21 cellular contexts compared by ENCODE assay signal in the genomic region with DNA sequence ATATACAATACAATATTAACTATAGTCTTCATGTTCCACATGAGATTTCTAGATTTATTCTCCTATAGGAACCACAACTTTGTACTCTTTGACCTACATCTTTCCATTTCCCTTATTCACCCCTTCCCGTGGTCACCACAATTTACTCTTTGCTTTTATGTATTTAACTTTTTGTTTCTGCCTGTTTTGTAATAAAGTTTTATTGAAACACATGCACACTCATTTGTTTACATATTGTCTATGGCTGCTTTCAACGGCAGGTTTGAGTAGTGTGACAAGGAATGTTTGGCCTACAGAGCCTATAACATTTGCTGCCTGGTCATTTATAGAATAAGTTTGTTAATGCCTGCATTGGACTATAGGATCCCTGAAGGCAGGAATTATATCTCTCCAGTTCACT.
"Had no signal": no experiment of that assay in that cellular context is flagged by ENCODE, and none has a peak within 500 bp of the region (broad histone marks: within the 10 kb centered on the region; RNA-seq: fewer than 3 reads in every experiment).

No MANE protein-coding gene starts in this region.

- H3K4me1 Mint-ChIP-seq: stimulated activated effector memory CD8-positive, alpha-beta T cell treated with anti-CD3 and anti-CD28 coated beads, Interleukin-12 subunit alpha, Interleukin-12 subunit beta, amount 100 ng/mL, for 72 hours; stimulated activated naive CD8-positive, alpha-beta T cell treated with anti-CD3 and anti-CD28 coated beads, Interleukin-15, amount 100 ng/mL, for 72 hours had no signal

- H3K4me1 ChIP-seq: spleen, uterus had no signal

- H3K9me3 Mint-ChIP-seq: memory B cell; natural killer cell treated with Interleukin-12 subunit alpha and Interleukin-12 subunit beta and Interleukin-15 and Interleukin-18, amount 100 ng/mL, for 72 hours; stimulated activated naive CD8-positive, alpha-beta T cell treated with anti-CD3 and anti-CD28 coated beads, Interleukin-15, amount 100 ng/mL, for 72 hours; type B pancreatic cell had no signal

- H3K4me2 ChIP-seq: hepatocyte had no signal

- H3K4me3 ChIP-seq: hepatocyte, left ventricle myocardium inferior, lung, mucosa of descending colon, ovary, right atrium auricular region, skin epidermis, spleen, tibial nerve, uterus had no signal

- H3K9me3 ChIP-seq: left ventricle myocardium inferior, mucosa of descending colon, ovary, right atrium auricular region, spleen, tibial nerve, uterus had no signal

- H3K27ac Mint-ChIP-seq: memory B cell; naive thymus-derived CD4-positive, alpha-beta T cell; natural killer cell treated with Interleukin-12 subunit alpha and Interleukin-12 subunit beta and Interleukin-15 and Interleukin-18, amount 100 ng/mL, for 72 hours; progenitor cell of endocrine pancreas; stimulated activated effector memory CD8-positive, alpha-beta T cell treated with anti-CD3 and anti-CD28 coated beads, Interleukin-12 subunit alpha, Interleukin-12 subunit beta, amount 100 ng/mL, for 72 hours; stimulated activated naive CD8-positive, alpha-beta T cell treated with anti-CD3 and anti-CD28 coated beads, Interleukin-15, amount 100 ng/mL, for 72 hours; type B pancreatic cell had no signal

- DNase-seq: islet precursor cell; midbrain; naive thymus-derived CD4-positive, alpha-beta T cell; ovary; spleen; stimulated activated CD4-positive, alpha-beta T cell treated with anti-CD3 and anti-CD28 coated beads, Interleukin-4, amount 100 ng/mL, for 24 hours; stimulated activated naive CD4-positive, alpha-beta T cell treated with Interleukin-2 at 50 U/mL for 16 hours; stimulated activated naive CD8-positive, alpha-beta T cell treated with anti-CD3 and anti-CD28 coated beads, Interleukin-15, amount 100 ng/mL, for 72 hours; uterus had no signal

- H3K27me3 ChIP-seq: hepatocyte, ovary, right atrium auricular region, spleen, tibial nerve, uterus had no signal

- H3K27me3 Mint-ChIP-seq: naive thymus-derived CD4-positive, alpha-beta T cell; natural killer cell treated with Interleukin-12 subunit alpha and Interleukin-12 subunit beta and Interleukin-15 and Interleukin-18, amount 100 ng/mL, for 72 hours; progenitor cell of endocrine pancreas; stimulated activated naive CD8-positive, alpha-beta T cell treated with anti-CD3 and anti-CD28 coated beads, Interleukin-15, amount 100 ng/mL, for 72 hours; type B pancreatic cell had no signal

- H3K4me3 Mint-ChIP-seq: memory B cell; naive thymus-derived CD4-positive, alpha-beta T cell; natural killer cell treated with Interleukin-12 subunit alpha and Interleukin-12 subunit beta and Interleukin-15 and Interleukin-18, amount 100 ng/mL, for 72 hours; stimulated activated effector memory CD8-positive, alpha-beta T cell treated with anti-CD3 and anti-CD28 coated beads, Interleukin-12 subunit alpha, Interleukin-12 subunit beta, amount 100 ng/mL, for 72 hours; stimulated activated naive CD8-positive, alpha-beta T cell treated with anti-CD3 and anti-CD28 coated beads, Interleukin-15, amount 100 ng/mL, for 72 hours; type B pancreatic cell had no signal

- ATAC-seq: naive thymus-derived CD4-positive, alpha-beta T cell; natural killer cell treated with Interleukin-12 subunit alpha and Interleukin-12 subunit beta and Interleukin-15 and Interleukin-18, amount 100 ng/mL, for 72 hours; stimulated activated effector memory CD8-positive, alpha-beta T cell treated with anti-CD3 and anti-CD28 coated beads, Interleukin-12 subunit alpha, Interleukin-12 subunit beta, amount 100 ng/mL, for 72 hours; stimulated activated naive CD8-positive, alpha-beta T cell treated with anti-CD3 and anti-CD28 coated beads, Interleukin-15, amount 100 ng/mL, for 72 hours had no signal

- H2AFZ ChIP-seq: hepatocyte had no signal

- H3K36me3 ChIP-seq: left ventricle myocardium inferior, ovary, right atrium auricular region, spleen, tibial nerve, uterus had no signal

- H3K79me2 ChIP-seq: hepatocyte had no signal

- H3K36me3 Mint-ChIP-seq: natural killer cell treated with Interleukin-12 subunit alpha and Interleukin-12 subunit beta and Interleukin-15 and Interleukin-18, amount 100 ng/mL, for 72 hours; stimulated activated effector memory CD8-positive, alpha-beta T cell treated with anti-CD3 and anti-CD28 coated beads, Interleukin-12 subunit alpha, Interleukin-12 subunit beta, amount 100 ng/mL, for 72 hours; type B pancreatic cell had no signal

- H3K27ac ChIP-seq: hepatocyte, ovary, right atrium auricular region, skin epidermis, spleen, tibial nerve, uterus had no signal
